Comparison of ENCODE assay signal across 1 cellular context in the genomic region with DNA sequence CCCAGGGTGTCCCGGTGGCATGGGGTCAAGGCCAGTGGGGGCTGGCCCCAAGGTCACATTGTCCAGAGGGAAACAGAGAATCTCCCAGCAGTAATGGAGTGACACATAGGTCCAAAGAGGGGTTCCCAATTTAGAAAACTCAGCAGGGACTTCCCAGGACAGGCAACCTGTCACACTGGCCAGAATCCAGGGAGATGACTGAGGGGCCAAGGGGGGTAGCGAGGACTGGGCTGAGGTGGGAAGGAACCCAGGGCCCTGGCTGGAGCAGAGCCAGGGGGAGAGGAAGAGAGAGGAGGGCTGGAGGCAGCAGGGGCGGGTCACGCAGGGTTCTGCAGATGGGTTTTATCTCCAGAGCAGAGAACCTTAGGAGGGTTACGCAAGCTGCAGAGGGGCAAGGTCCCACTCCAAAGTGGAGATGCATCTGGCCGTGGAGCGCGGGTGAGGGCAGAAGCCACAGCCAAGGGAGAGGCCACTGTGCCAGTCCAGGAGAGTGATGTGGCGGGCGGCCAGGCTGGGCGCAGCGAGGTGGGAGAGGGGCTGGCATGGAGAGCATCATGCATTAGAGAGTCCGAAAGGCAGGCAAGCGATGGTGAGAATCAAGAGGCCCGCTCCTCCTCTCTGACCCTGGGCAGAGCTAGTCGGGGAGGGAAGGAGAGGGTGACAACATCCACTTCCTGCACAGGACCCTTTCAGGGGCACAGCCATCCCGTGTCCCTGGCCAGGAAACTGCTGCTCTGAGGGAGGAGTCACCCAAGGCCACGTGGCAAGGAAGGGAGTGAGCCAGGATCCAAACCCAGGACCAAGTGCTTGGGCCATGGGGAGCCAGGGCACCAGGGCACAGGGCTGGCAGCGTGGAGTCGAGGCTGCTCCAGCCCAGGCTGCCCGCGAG.
TF ChIP-seq lines count a peak whose summit lies in the region.

No MANE protein-coding gene starts in this region.

TF ChIP-seq in HepG2, 621 proteins besides CTCF, POLR2A, EP300 and RAD21 (continued from another document and continues in another):
- TF ChIP-seq, protein P1, sequence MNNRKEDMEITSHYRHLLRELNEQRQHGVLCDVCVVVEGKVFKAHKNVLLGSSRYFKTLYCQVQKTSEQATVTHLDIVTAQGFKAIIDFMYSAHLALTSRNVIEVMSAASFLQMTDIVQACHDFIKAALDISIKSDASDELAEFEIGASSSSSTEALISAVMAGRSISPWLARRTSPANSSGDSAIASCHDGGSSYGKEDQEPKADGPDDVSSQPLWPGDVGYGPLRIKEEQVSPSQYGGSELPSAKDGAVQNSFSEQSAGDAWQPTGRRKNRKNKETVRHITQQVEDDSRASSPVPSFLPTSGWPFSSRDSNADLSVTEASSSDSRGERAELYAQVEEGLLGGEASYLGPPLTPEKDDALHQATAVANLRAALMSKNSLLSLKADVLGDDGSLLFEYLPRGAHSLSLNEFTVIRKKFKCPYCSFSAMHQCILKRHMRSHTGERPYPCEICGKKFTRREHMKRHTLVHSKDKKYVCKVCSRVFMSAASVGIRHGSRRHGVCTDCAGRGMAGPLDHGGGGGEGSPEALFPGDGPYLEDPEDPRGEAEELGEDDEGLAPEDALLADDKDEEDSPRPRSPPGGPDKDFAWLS (CRISPR knock-in tag; IDR thresholded peaks at IDR 0.05; ENCODE audit: borderline replicate concordance): no peak
- TF ChIP-seq NR2F2 (IDR thresholded peaks at IDR 0.05; ENCODE audit: borderline replicate concordance, low read depth): no peak
- TF ChIP-seq ZSCAN21 (CRISPR knock-in tag; IDR thresholded peaks at IDR 0.05; ENCODE audit: borderline replicate concordance): 0 out of 2 replicates have a peak, but pooled peaks have one; percentile 39
- no peak for TF ChIP-seq PRMT3 (CRISPR knock-in tag; IDR thresholded peaks at IDR 0.05; ENCODE audit: borderline replicate concordance, low read depth)
- TF ChIP-seq IRX3 (CRISPR knock-in tag; IDR thresholded peaks at IDR 0.05; ENCODE audit: borderline replicate concordance, low read depth): no peak
- TF ChIP-seq NR3C1 (CRISPR knock-in tag; IDR thresholded peaks at IDR 0.05): no peak
- no peak for TF ChIP-seq PAX8 (CRISPR knock-in tag; IDR thresholded peaks at IDR 0.05; ENCODE audit: borderline replicate concordance)
- TF ChIP-seq ZNF441 (CRISPR knock-in tag; IDR thresholded peaks at IDR 0.05; ENCODE audit: borderline replicate concordance): no peak
- no peak for TF ChIP-seq RBM22 (optimal IDR thresholded peaks at IDR 0.05; ENCODE audit: low read length)
- TF ChIP-seq BRCA1 (CRISPR knock-in tag; IDR thresholded peaks at IDR 0.05): no peak
- TF ChIP-seq AGO1 (IDR thresholded peaks at IDR 0.05; ENCODE audit: low read depth, low read length, poor library complexity, severe bottlenecking): no peak
- TF ChIP-seq KMT2B (CRISPR knock-in tag; IDR thresholded peaks at IDR 0.05): no peak
- no peak for TF ChIP-seq JDP2 (CRISPR knock-in tag; IDR thresholded peaks at IDR 0.05; ENCODE audit: borderline replicate concordance)
- TF ChIP-seq ZNF616 (CRISPR knock-in tag; IDR thresholded peaks at IDR 0.05; ENCODE audit: low read depth): no peak
- TF ChIP-seq, protein P2, sequence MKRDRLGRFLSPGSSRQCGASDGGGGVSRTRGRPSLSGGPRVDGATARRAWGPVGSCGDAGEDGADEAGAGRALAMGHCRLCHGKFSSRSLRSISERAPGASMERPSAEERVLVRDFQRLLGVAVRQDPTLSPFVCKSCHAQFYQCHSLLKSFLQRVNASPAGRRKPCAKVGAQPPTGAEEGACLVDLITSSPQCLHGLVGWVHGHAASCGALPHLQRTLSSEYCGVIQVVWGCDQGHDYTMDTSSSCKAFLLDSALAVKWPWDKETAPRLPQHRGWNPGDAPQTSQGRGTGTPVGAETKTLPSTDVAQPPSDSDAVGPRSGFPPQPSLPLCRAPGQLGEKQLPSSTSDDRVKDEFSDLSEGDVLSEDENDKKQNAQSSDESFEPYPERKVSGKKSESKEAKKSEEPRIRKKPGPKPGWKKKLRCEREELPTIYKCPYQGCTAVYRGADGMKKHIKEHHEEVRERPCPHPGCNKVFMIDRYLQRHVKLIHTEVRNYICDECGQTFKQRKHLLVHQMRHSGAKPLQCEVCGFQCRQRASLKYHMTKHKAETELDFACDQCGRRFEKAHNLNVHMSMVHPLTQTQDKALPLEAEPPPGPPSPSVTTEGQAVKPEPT (CRISPR knock-in tag; IDR thresholded peaks at IDR 0.05; ENCODE audit: low read depth): no peak
- no peak for TF ChIP-seq ETV6 (CRISPR knock-in tag; conservative IDR thresholded peaks at IDR 0.05)
- no peak for TF ChIP-seq HDAC6 (IDR thresholded peaks at IDR 0.05; ENCODE audit: low read depth, low read length)
- TF ChIP-seq PRPF4 (IDR thresholded peaks at IDR 0.05; ENCODE audit: low read depth, low read length, poor library complexity, severe bottlenecking): no peak
- TF ChIP-seq, protein P3, sequence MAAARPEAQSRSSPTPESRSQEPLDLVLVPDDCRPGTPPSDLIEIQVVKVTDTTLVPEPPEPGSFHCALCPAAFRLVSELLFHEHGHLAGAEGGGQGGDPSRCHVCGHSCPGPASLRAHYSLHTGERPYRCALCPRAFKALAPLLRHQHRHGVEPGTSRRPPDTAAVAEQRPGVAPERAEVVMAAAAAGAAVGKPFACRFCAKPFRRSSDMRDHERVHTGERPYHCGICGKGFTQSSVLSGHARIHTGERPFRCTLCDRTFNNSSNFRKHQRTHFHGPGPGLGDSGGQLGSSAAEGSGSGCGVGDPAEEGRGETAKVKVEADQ (CRISPR knock-in tag; IDR thresholded peaks at IDR 0.05; ENCODE audit: borderline replicate concordance): no peak
- TF ChIP-seq ZSCAN29 (CRISPR knock-in tag; conservative IDR thresholded peaks at IDR 0.05): no peak
- TF ChIP-seq, protein P4, sequence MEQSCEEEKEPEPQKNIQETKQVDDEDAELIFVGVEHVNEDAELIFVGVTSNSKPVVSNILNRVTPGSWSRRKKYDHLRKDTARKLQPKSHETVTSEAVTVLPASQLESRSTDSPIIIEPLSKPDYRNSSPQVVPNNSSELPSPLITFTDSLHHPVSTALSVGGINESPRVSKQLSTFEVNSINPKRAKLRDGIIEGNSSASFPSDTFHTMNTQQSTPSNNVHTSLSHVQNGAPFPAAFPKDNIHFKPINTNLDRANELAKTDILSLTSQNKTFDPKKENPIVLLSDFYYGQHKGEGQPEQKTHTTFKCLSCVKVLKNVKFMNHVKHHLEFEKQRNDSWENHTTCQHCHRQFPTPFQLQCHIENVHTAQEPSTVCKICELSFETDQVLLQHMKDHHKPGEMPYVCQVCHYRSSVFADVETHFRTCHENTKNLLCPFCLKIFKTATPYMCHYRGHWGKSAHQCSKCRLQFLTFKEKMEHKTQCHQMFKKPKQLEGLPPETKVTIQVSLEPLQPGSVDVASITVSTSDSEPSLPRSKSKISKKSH (CRISPR knock-in tag; IDR thresholded peaks at IDR 0.05; ENCODE audit: borderline replicate concordance): no peak
- TF ChIP-seq FOXC1 (CRISPR knock-in tag; IDR thresholded peaks at IDR 0.05; ENCODE audit: borderline replicate concordance): no peak
- no peak for TF ChIP-seq CHCHD3 (CRISPR knock-in tag; IDR thresholded peaks at IDR 0.05)
- TF ChIP-seq, protein P5, sequence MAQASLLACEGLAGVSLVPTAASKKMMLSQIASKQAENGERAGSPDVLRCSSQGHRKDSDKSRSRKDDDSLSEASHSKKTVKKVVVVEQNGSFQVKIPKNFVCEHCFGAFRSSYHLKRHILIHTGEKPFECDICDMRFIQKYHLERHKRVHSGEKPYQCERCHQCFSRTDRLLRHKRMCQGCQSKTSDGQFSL (CRISPR knock-in tag; IDR thresholded peaks at IDR 0.05): no peak
- TF ChIP-seq ZNF333 (CRISPR knock-in tag; IDR thresholded peaks at IDR 0.05; ENCODE audit: borderline replicate concordance): no peak
- TF ChIP-seq ZNF773 (CRISPR knock-in tag; IDR thresholded peaks at IDR 0.05; ENCODE audit: borderline replicate concordance): no peak
- TF ChIP-seq ZNF724P (CRISPR knock-in tag; IDR thresholded peaks at IDR 0.05; ENCODE audit: borderline replicate concordance): no peak
- no peak for TF ChIP-seq SALL2 (CRISPR knock-in tag; IDR thresholded peaks at IDR 0.05)
- no peak for TF ChIP-seq CBX2 (IDR thresholded peaks at IDR 0.05; ENCODE audit: low read depth, low read length)
- no peak for TF ChIP-seq CBX2 (CRISPR knock-in tag; IDR thresholded peaks at IDR 0.05; ENCODE audit: low read depth)
- TF ChIP-seq PAF1 (CRISPR knock-in tag; IDR thresholded peaks at IDR 0.05): no peak
- TF ChIP-seq, protein P6, sequence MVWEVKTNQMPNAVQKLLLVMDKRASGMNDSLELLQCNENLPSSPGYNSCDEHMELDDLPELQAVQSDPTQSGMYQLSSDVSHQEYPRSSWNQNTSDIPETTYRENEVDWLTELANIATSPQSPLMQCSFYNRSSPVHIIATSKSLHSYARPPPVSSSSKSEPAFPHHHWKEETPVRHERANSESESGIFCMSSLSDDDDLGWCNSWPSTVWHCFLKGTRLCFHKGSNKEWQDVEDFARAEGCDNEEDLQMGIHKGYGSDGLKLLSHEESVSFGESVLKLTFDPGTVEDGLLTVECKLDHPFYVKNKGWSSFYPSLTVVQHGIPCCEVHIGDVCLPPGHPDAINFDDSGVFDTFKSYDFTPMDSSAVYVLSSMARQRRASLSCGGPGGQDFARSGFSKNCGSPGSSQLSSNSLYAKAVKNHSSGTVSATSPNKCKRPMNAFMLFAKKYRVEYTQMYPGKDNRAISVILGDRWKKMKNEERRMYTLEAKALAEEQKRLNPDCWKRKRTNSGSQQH (CRISPR knock-in tag; IDR thresholded peaks at IDR 0.05; ENCODE audit: low read depth): no peak
- no peak for TF ChIP-seq LCORL (IDR thresholded peaks at IDR 0.05)
- peak; percentile 77 for TF ChIP-seq LCORL (CRISPR knock-in tag; IDR thresholded peaks at IDR 0.05)
- TF ChIP-seq SIN3A (IDR thresholded peaks at IDR 0.05; ENCODE audit: borderline replicate concordance, low read depth, low read length): no peak; the same call in 1 of the 2 replicates
- no peak for TF ChIP-seq ZIK1 (CRISPR knock-in tag; IDR thresholded peaks at IDR 0.05; ENCODE audit: borderline replicate concordance, low read depth)
- TF ChIP-seq ZNF792 (CRISPR knock-in tag; IDR thresholded peaks at IDR 0.05): no peak
- TF ChIP-seq PHF8 (CRISPR knock-in tag; IDR thresholded peaks at IDR 0.05): no peak
- no peak for TF ChIP-seq HCFC1 (IDR thresholded peaks at IDR 0.05; ENCODE audit: low read depth, low read length)
- no peak for TF ChIP-seq ZNF431 (CRISPR knock-in tag; IDR thresholded peaks at IDR 0.05; ENCODE audit: borderline replicate concordance, low read depth)
- TF ChIP-seq, protein P7, sequence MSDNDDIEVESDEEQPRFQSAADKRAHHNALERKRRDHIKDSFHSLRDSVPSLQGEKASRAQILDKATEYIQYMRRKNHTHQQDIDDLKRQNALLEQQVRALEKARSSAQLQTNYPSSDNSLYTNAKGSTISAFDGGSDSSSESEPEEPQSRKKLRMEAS (IDR thresholded peaks at IDR 0.05): peak; percentile 57
- no peak for TF ChIP-seq SRSF9 (IDR thresholded peaks at IDR 0.05; ENCODE audit: borderline replicate concordance, insufficient read depth, low read depth, low read length, poor library complexity, severe bottlenecking)
- TF ChIP-seq, protein P8, sequence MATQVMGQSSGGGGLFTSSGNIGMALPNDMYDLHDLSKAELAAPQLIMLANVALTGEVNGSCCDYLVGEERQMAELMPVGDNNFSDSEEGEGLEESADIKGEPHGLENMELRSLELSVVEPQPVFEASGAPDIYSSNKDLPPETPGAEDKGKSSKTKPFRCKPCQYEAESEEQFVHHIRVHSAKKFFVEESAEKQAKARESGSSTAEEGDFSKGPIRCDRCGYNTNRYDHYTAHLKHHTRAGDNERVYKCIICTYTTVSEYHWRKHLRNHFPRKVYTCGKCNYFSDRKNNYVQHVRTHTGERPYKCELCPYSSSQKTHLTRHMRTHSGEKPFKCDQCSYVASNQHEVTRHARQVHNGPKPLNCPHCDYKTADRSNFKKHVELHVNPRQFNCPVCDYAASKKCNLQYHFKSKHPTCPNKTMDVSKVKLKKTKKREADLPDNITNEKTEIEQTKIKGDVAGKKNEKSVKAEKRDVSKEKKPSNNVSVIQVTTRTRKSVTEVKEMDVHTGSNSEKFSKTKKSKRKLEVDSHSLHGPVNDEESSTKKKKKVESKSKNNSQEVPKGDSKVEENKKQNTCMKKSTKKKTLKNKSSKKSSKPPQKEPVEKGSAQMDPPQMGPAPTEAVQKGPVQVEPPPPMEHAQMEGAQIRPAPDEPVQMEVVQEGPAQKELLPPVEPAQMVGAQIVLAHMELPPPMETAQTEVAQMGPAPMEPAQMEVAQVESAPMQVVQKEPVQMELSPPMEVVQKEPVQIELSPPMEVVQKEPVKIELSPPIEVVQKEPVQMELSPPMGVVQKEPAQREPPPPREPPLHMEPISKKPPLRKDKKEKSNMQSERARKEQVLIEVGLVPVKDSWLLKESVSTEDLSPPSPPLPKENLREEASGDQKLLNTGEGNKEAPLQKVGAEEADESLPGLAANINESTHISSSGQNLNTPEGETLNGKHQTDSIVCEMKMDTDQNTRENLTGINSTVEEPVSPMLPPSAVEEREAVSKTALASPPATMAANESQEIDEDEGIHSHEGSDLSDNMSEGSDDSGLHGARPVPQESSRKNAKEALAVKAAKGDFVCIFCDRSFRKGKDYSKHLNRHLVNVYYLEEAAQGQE (IDR thresholded peaks at IDR 0.05; ENCODE audit: borderline replicate concordance in 1 of 2, low read depth in 1 of 2, low read length in 2 of 2): no peak
- peak; percentile 39; the same call in 1 of the 2 replicates for TF ChIP-seq HOXA3 (CRISPR knock-in tag; IDR thresholded peaks at IDR 0.05)
- no peak for TF ChIP-seq CCAR2 (optimal IDR thresholded peaks at IDR 0.05; ENCODE audit: low read depth, low read length)
- TF ChIP-seq RFXAP (CRISPR knock-in tag; IDR thresholded peaks at IDR 0.05; ENCODE audit: borderline replicate concordance): no peak
- TF ChIP-seq CHD4 (IDR thresholded peaks at IDR 0.05; ENCODE audit: borderline replicate concordance, low read length): no peak
- TF ChIP-seq ONECUT2 (CRISPR knock-in tag; IDR thresholded peaks at IDR 0.05): no peak
- TF ChIP-seq, protein P9, sequence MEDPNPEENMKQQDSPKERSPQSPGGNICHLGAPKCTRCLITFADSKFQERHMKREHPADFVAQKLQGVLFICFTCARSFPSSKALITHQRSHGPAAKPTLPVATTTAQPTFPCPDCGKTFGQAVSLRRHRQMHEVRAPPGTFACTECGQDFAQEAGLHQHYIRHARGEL (CRISPR knock-in tag; IDR thresholded peaks at IDR 0.05): no peak
- TF ChIP-seq ZFP37 (CRISPR knock-in tag; IDR thresholded peaks at IDR 0.05; ENCODE audit: borderline replicate concordance): no peak
- TF ChIP-seq ZBTB20 (CRISPR knock-in tag; IDR thresholded peaks at IDR 0.05; ENCODE audit: borderline replicate concordance, low read depth): no peak
- TF ChIP-seq, protein P10, sequence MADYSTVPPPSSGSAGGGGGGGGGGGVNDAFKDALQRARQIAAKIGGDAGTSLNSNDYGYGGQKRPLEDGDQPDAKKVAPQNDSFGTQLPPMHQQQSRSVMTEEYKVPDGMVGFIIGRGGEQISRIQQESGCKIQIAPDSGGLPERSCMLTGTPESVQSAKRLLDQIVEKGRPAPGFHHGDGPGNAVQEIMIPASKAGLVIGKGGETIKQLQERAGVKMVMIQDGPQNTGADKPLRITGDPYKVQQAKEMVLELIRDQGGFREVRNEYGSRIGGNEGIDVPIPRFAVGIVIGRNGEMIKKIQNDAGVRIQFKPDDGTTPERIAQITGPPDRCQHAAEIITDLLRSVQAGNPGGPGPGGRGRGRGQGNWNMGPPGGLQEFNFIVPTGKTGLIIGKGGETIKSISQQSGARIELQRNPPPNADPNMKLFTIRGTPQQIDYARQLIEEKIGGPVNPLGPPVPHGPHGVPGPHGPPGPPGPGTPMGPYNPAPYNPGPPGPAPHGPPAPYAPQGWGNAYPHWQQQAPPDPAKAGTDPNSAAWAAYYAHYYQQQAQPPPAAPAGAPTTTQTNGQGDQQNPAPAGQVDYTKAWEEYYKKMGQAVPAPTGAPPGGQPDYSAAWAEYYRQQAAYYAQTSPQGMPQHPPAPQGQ (CRISPR knock-in tag; IDR thresholded peaks at IDR 0.05; ENCODE audit: borderline replicate concordance): no peak
- TF ChIP-seq KDM5B (CRISPR knock-in tag; IDR thresholded peaks at IDR 0.05; ENCODE audit: borderline replicate concordance): no peak
